21 cellular contexts compared by ENCODE assay signal in genomic region chr5:124895236-124895635, GRCh38.
"Had no signal": no experiment of that assay in that cellular context is flagged by ENCODE, and none has a peak within 500 bp of the region (broad histone marks: within the 10 kb centered on the region; RNA-seq: fewer than 3 reads in every experiment).

No MANE protein-coding gene starts in this region.

- H3K4me3 ChIP-seq: lung, ovary, psoas muscle, stomach, suprapubic skin, tibial nerve had no signal

- H3K9me3 ChIP-seq: ovary, psoas muscle, stomach, suprapubic skin, tibial nerve had no signal

- H3K27ac ChIP-seq: ovary, psoas muscle, stomach, suprapubic skin, tibial nerve had no signal

- H3K27ac Mint-ChIP-seq: activated naive CD8-positive, alpha-beta T cell treated with anti-CD3 and anti-CD28 coated beads, Interleukin-2, amount 10 ng/mL, durations not matched to agents 7 days and 5 days; naive thymus-derived CD4-positive, alpha-beta T cell; stimulated activated memory B cell treated with anti-CD40 and anti-IgM and Interleukin-4, amounts not matched to agents 10 μg/mL and 1 μg/mL and 100 μg/mL, for 72 hours; T-cell; T-helper 2 cell treated with Interferon-gamma antibody and Interleukin-4, amounts not matched to agents 5 μg/mL and 100 μg/mL, for 36 hours had no signal

- DNase-seq: activated CD8-positive, alpha-beta memory T cell treated with anti-CD3 and anti-CD28 coated beads, Interleukin-2, amount 50 U/mL, for 48 hours; activated naive CD4-positive, alpha-beta T cell treated with Interleukin-2 at 50 U/mL for 16 hours; activated naive CD8-positive, alpha-beta T cell treated with anti-CD3 and anti-CD28 coated beads, Interleukin-2, amount 10 ng/mL, durations not matched to agents 7 days and 5 days; activated T-cell treated with anti-CD3 and anti-CD28 coated beads, Interleukin-2, amount 50 U/mL, for 4 hours; amniotic stem cell; effector CD4-positive, alpha-beta T cell; erythroblast; foreskin fibroblast; naive thymus-derived CD4-positive, alpha-beta T cell; ovary; psoas muscle; small intestine; stimulated activated CD4-positive, alpha-beta T cell treated with anti-CD3 and anti-CD28 coated beads, Interleukin-2, amount 100 ng/mL, for 24 hours; T-cell had no signal

- H3K36me3 Mint-ChIP-seq: activated naive CD8-positive, alpha-beta T cell treated with anti-CD3 and anti-CD28 coated beads, Interleukin-2, amount 10 ng/mL, durations not matched to agents 7 days and 5 days; naive thymus-derived CD4-positive, alpha-beta T cell; stimulated activated memory B cell treated with anti-CD40 and anti-IgM and Interleukin-4, amounts not matched to agents 10 μg/mL and 1 μg/mL and 100 μg/mL, for 72 hours; T-cell had no signal

- H3K4me1 ChIP-seq: psoas muscle, stomach, suprapubic skin, tibial nerve had no signal

- H3K9me3 Mint-ChIP-seq: activated T-cell treated with anti-CD3 and anti-CD28 coated beads, Interleukin-2, amount 50 U/mL, for 4 hours; stimulated activated memory B cell treated with anti-CD40 and anti-IgM and Interleukin-4, amounts not matched to agents 10 μg/mL and 1 μg/mL and 100 μg/mL, for 72 hours; T-cell had no signal

- H3K4me1 Mint-ChIP-seq: activated naive CD8-positive, alpha-beta T cell treated with anti-CD3 and anti-CD28 coated beads, Interleukin-2, amount 10 ng/mL, durations not matched to agents 7 days and 5 days; naive thymus-derived CD4-positive, alpha-beta T cell; stimulated activated memory B cell treated with anti-CD40 and anti-IgM and Interleukin-4, amounts not matched to agents 10 μg/mL and 1 μg/mL and 100 μg/mL, for 72 hours; T-cell had no signal

- H3K4me3 Mint-ChIP-seq: activated naive CD8-positive, alpha-beta T cell treated with anti-CD3 and anti-CD28 coated beads, Interleukin-2, amount 10 ng/mL, durations not matched to agents 7 days and 5 days; activated T-cell treated with anti-CD3 and anti-CD28 coated beads, Interleukin-2, amount 50 U/mL, for 4 hours; naive thymus-derived CD4-positive, alpha-beta T cell; stimulated activated memory B cell treated with anti-CD40 and anti-IgM and Interleukin-4, amounts not matched to agents 10 μg/mL and 1 μg/mL and 100 μg/mL, for 72 hours; T-cell; T-helper 2 cell treated with Interferon-gamma antibody and Interleukin-4, amounts not matched to agents 5 μg/mL and 100 μg/mL, for 36 hours had no signal

- H3K27me3 ChIP-seq: ovary, stomach, suprapubic skin, tibial nerve had no signal

- ATAC-seq: activated T-cell treated with anti-CD3 and anti-CD28 coated beads, Interleukin-2, amount 50 U/mL, for 4 hours; naive thymus-derived CD4-positive, alpha-beta T cell; psoas muscle; sciatic nerve; stimulated activated memory B cell treated with anti-CD40 and anti-IgM and Interleukin-4, amounts not matched to agents 10 μg/mL and 1 μg/mL and 100 μg/mL, for 72 hours; T-cell had no signal

- H3K36me3 ChIP-seq: ovary, stomach, suprapubic skin, tibial nerve had no signal

- H3K27me3 Mint-ChIP-seq: naive thymus-derived CD4-positive, alpha-beta T cell; stimulated activated memory B cell treated with anti-CD40 and anti-IgM and Interleukin-4, amounts not matched to agents 10 μg/mL and 1 μg/mL and 100 μg/mL, for 72 hours; T-cell had no signal
